In genomic region chr9:92097997-92098482, GRCh38 we compare ENCODE assay signal across 1 cellular context.
A peak's percentile ranks its signal among the peaks of the same experiment; 100 is the strongest.
TF ChIP-seq lines count a peak whose summit lies in the region.

No MANE protein-coding gene starts in this region.

TF ChIP-seq in GM23338, 12 proteins besides CTCF, POLR2A, EP300 and RAD21 (continued from another document):
- TF ChIP-seq ZNF462 (CRISPR knock-in tag; IDR thresholded peaks at IDR 0.05) (no peak), STAT1 (IDR thresholded peaks at IDR 0.05; ENCODE audit: unreplicated experiment) (no peak), NANOG (IDR thresholded peaks at IDR 0.05; ENCODE audit: borderline replicate concordance) (no peak), ZNF114 (CRISPR knock-in tag; IDR thresholded peaks at IDR 0.05) (peak; percentile 82; the same call in 1 of the 2 replicates), JUNB (IDR thresholded peaks at IDR 0.05; ENCODE audit: unreplicated experiment) (no peak), POLR2AphosphoS5 (IDR thresholded peaks at IDR 0.05; ENCODE audit: low read depth) (peak; percentile 49; the same call in 1 of the 2 replicates), EZH2 (IDR thresholded peaks at IDR 0.05; ENCODE audit: low read depth, unreplicated experiment) (no peak)
- TF ChIP-seq, protein P1, sequence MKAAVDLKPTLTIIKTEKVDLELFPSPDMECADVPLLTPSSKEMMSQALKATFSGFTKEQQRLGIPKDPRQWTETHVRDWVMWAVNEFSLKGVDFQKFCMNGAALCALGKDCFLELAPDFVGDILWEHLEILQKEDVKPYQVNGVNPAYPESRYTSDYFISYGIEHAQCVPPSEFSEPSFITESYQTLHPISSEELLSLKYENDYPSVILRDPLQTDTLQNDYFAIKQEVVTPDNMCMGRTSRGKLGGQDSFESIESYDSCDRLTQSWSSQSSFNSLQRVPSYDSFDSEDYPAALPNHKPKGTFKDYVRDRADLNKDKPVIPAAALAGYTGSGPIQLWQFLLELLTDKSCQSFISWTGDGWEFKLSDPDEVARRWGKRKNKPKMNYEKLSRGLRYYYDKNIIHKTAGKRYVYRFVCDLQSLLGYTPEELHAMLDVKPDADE (IDR thresholded peaks at IDR 0.05) = peak; percentile 40; the same call in 1 of the 2 replicates
TF ChIP-seq in GM23338: peak in this region for 3.
